In the genomic region with DNA sequence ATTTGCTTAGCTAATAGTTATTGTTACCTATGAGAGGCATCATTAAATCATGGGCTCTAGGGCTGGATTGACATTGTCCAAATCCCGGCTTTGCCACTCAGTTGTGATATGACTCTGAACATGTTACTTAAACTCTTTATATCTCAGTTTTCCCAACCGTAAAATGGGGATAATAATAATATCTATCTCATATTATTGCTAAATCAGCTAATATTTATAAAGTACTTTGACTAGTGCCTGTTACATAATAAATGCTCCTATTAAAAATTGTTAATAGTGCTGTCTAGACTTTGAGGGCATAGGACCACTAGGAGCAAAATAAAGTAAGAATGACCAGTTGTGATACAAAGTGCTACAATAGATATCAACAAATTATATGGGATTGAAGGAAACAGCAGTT, we compare ENCODE assay signal across 29 cellular contexts.
"Had no signal": no experiment of that assay in that cellular context is flagged by ENCODE, and none has a peak within 500 bp of the region (broad histone marks: within the 10 kb centered on the region; RNA-seq: fewer than 3 reads in every experiment).

No MANE protein-coding gene starts in this region.

- H3K27me3 Mint-ChIP-seq: stimulated activated memory B cell treated with anti-CD40 and anti-IgM and Interleukin-4, amounts not matched to agents 10 μg/mL and 1 μg/mL and 100 μg/mL, for 72 hours; stimulated activated naive B cell treated with anti-CD40 and anti-IgM and Interleukin-4, amounts not matched to agents 10 μg/mL and 1 μg/mL and 100 μg/mL, for 72 hours; stimulated activated naive CD8-positive, alpha-beta T cell treated with anti-CD3 and anti-CD28 coated beads, Interleukin-15, amount 100 ng/mL, for 72 hours; stimulated activated naive CD8-positive, alpha-beta T cell treated with anti-CD3 and anti-CD28 coated beads, Interleukin-15, Interleukin-2, amounts not matched to agents 100 ng/mL and 50 ng/mL, for 24 hours; type B pancreatic cell had no signal

- H3K9me3 ChIP-seq: stomach, suprapubic skin, testis, thoracic aorta, thyroid gland, tibial artery, tibial nerve, transverse colon, upper lobe of left lung, upper lobe of right lung, uterus, vagina had no signal

- FAIRE-seq: urothelium cell line had no signal

- ATAC-seq: stimulated activated effector memory CD8-positive, alpha-beta T cell treated with anti-CD3 and anti-CD28 coated beads, Interleukin-12 subunit alpha, Interleukin-12 subunit beta, amount 100 ng/mL, for 72 hours; stimulated activated memory B cell treated with anti-CD40 and anti-IgM and Interleukin-4, amounts not matched to agents 10 μg/mL and 1 μg/mL and 100 μg/mL, for 72 hours; stimulated activated naive B cell treated with anti-CD40 and anti-IgM and Interleukin-4, amounts not matched to agents 10 μg/mL and 1 μg/mL and 100 μg/mL, for 72 hours; stimulated activated naive CD8-positive, alpha-beta T cell treated with anti-CD3 and anti-CD28 coated beads, Interleukin-15, amount 100 ng/mL, for 72 hours; stimulated activated naive CD8-positive, alpha-beta T cell treated with anti-CD3 and anti-CD28 coated beads, Interleukin-15, Interleukin-2, amounts not matched to agents 100 U/mL and 50 U/mL, for 24 hours; upper lobe of right lung had no signal

- H3K4me1 ChIP-seq: stomach, testis, thyroid gland, tibial artery, tibial nerve, transverse colon, upper lobe of left lung, upper lobe of right lung, uterus, vagina had no signal

- H3K9me3 Mint-ChIP-seq: stimulated activated memory B cell treated with anti-CD40 and anti-IgM and Interleukin-4, amounts not matched to agents 10 μg/mL and 1 μg/mL and 100 μg/mL, for 72 hours; stimulated activated naive B cell treated with anti-CD40 and anti-IgM and Interleukin-4, amounts not matched to agents 10 μg/mL and 1 μg/mL and 100 μg/mL, for 72 hours; stimulated activated naive CD8-positive, alpha-beta T cell treated with anti-CD3 and anti-CD28 coated beads, Interleukin-15, Interleukin-2, amounts not matched to agents 100 ng/mL and 50 ng/mL, for 24 hours; type B pancreatic cell had no signal

- H3K36me3 Mint-ChIP-seq: stimulated activated effector memory CD8-positive, alpha-beta T cell treated with anti-CD3 and anti-CD28 coated beads, Interleukin-12 subunit alpha, Interleukin-12 subunit beta, amount 100 ng/mL, for 72 hours; stimulated activated memory B cell treated with anti-CD40 and anti-IgM and Interleukin-4, amounts not matched to agents 10 μg/mL and 1 μg/mL and 100 μg/mL, for 72 hours; stimulated activated naive B cell treated with anti-CD40 and anti-IgM and Interleukin-4, amounts not matched to agents 10 μg/mL and 1 μg/mL and 100 μg/mL, for 72 hours; type B pancreatic cell had no signal

- DNase-seq: stimulated activated CD4-positive, alpha-beta T cell treated with anti-CD3 and anti-CD28 coated beads, Interleukin-2, amount 100 ng/mL, for 48 hours; stimulated activated CD4-positive, alpha-beta T cell treated with anti-CD3 and anti-CD28 coated beads, Interleukin-4, amount 100 ng/mL, for 1 hour; stimulated activated CD4-positive, alpha-beta T cell treated with anti-CD3 and anti-CD28 coated beads, Interleukin-4, amount 100 ng/mL, for 24 hours; stimulated activated CD4-positive, alpha-beta T cell treated with anti-CD3 and anti-CD28 coated beads, Interleukin-4, amount 100 ng/mL, for 4 hours; stimulated activated CD8-positive, alpha-beta memory T cell treated with anti-CD3 and anti-CD28 coated beads, Interleukin-4, amount 100 ng/mL, for 48 hours; stimulated activated naive B cell treated with anti-CD40 and anti-IgM and Interleukin-4, amounts not matched to agents 10 μg/mL and 1 μg/mL and 100 μg/mL, for 72 hours; stimulated activated naive CD4-positive, alpha-beta T cell; stimulated activated naive CD4-positive, alpha-beta T cell treated with Interleukin-2 at 50 U/mL for 16 hours; stimulated activated naive CD8-positive, alpha-beta T cell treated with anti-CD3 and anti-CD28 coated beads, Interleukin-15, amount 100 ng/mL, for 72 hours; stimulated activated naive CD8-positive, alpha-beta T cell treated with anti-CD3 and anti-CD28 coated beads, Interleukin-15, Interleukin-2, amounts not matched to agents 100 U/mL and 50 U/mL, for 24 hours; stomach; substantia nigra; testis; thyroid gland; tibial artery; transverse colon; trophoblast cell; upper lobe of left lung; upper lobe of right lung; uterus had no signal

- H3K4me3 ChIP-seq: stomach, suprapubic skin, testis, thoracic aorta, thyroid gland, tibial artery, tibial nerve, transverse colon, upper lobe of left lung, upper lobe of right lung, uterus, vagina had no signal

- H3K4me3 Mint-ChIP-seq: stimulated activated effector memory CD8-positive, alpha-beta T cell treated with anti-CD3 and anti-CD28 coated beads, Interleukin-12 subunit alpha, Interleukin-12 subunit beta, amount 100 ng/mL, for 72 hours; stimulated activated memory B cell treated with anti-CD40 and anti-IgM and Interleukin-4, amounts not matched to agents 10 μg/mL and 1 μg/mL and 100 μg/mL, for 72 hours; stimulated activated naive B cell treated with anti-CD40 and anti-IgM and Interleukin-4, amounts not matched to agents 10 μg/mL and 1 μg/mL and 100 μg/mL, for 72 hours; stimulated activated naive CD8-positive, alpha-beta T cell treated with anti-CD3 and anti-CD28 coated beads, Interleukin-15, amount 100 ng/mL, for 72 hours; stimulated activated naive CD8-positive, alpha-beta T cell treated with anti-CD3 and anti-CD28 coated beads, Interleukin-15, Interleukin-2, amounts not matched to agents 100 ng/mL and 50 ng/mL, for 24 hours; type B pancreatic cell had no signal

- H3K4me1 Mint-ChIP-seq: stimulated activated effector memory CD8-positive, alpha-beta T cell treated with anti-CD3 and anti-CD28 coated beads, Interleukin-12 subunit alpha, Interleukin-12 subunit beta, amount 100 ng/mL, for 72 hours; stimulated activated memory B cell treated with anti-CD40 and anti-IgM and Interleukin-4, amounts not matched to agents 10 μg/mL and 1 μg/mL and 100 μg/mL, for 72 hours; stimulated activated naive B cell treated with anti-CD40 and anti-IgM and Interleukin-4, amounts not matched to agents 10 μg/mL and 1 μg/mL and 100 μg/mL, for 72 hours; stimulated activated naive CD8-positive, alpha-beta T cell treated with anti-CD3 and anti-CD28 coated beads, Interleukin-15, amount 100 ng/mL, for 72 hours had no signal

- H3K27ac Mint-ChIP-seq: stimulated activated effector memory CD8-positive, alpha-beta T cell treated with anti-CD3 and anti-CD28 coated beads, Interleukin-12 subunit alpha, Interleukin-12 subunit beta, amount 100 ng/mL, for 72 hours; stimulated activated memory B cell treated with anti-CD40 and anti-IgM and Interleukin-4, amounts not matched to agents 10 μg/mL and 1 μg/mL and 100 μg/mL, for 72 hours; stimulated activated naive B cell treated with anti-CD40 and anti-IgM and Interleukin-4, amounts not matched to agents 10 μg/mL and 1 μg/mL and 100 μg/mL, for 72 hours; stimulated activated naive CD8-positive, alpha-beta T cell treated with anti-CD3 and anti-CD28 coated beads, Interleukin-15, amount 100 ng/mL, for 72 hours; stimulated activated naive CD8-positive, alpha-beta T cell treated with anti-CD3 and anti-CD28 coated beads, Interleukin-15, Interleukin-2, amounts not matched to agents 100 ng/mL and 50 ng/mL, for 24 hours; type B pancreatic cell had no signal

- H3K36me3 ChIP-seq: stomach, suprapubic skin, thoracic aorta, thyroid gland, tibial artery, tibial nerve, transverse colon, upper lobe of left lung, upper lobe of right lung, uterus, vagina had no signal

- H3K27ac ChIP-seq: stomach, suprapubic skin, testis, thoracic aorta, thyroid gland, tibial artery, tibial nerve, transverse colon, upper lobe of left lung, upper lobe of right lung, uterus, vagina had no signal

- H3K27me3 ChIP-seq: stomach, suprapubic skin, testis, thyroid gland, tibial artery, tibial nerve, transverse colon, upper lobe of left lung, upper lobe of right lung, uterus, vagina had no signal
